ENCODE assay signal across 23 cellular contexts in the genomic region with DNA sequence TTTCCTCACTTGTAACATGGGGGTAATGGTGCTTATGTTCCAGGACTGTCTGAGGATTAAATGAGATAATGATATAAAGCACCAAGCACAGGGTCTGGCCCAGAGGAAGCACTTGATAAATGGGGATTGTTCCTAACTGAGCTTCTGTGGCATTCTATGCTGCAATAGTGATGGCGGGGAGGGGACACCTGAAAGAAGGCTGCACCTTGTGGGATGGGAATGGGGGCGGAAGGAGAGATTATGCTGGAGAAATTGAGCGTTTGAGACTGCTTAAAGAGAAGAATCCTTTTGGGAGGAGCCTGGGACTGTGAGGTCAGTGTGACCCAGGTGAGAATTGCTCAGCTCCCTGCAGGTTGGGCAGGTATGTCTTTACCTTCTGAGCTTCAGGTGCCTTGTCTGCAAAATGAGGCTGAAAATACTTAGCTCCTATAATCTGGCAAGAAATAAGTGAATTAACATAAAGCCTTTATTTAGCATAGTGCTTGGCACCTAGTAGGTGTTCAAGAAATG. TPM values are rescaled to one million over a fixed set of nuclear protein-coding genes. Genes with fewer than 3 reads are reported as not detected.
DNase-seq lines count a peak whose midpoint lies in the region; ATAC-seq, FAIRE-seq and TF ChIP-seq lines count a peak whose summit lies in the region.
"Had no signal": no experiment of that assay in that cellular context is flagged by ENCODE, and none has a peak within 500 bp of the region (broad histone marks: within the 10 kb centered on the region; RNA-seq: fewer than 3 reads in every experiment).

No MANE protein-coding gene starts in this region.

- H3K27me3 ChIP-seq in H1 (replicated peaks in 1 of 4; ENCODE audit: control insufficient read depth in 3 of 4, extremely low read depth in 1 of 4, insufficient read depth in 3 of 4, low read length in 3 of 4): no peaks in the 10 kb centered on the region

- H3K4me3 ChIP-seq in H1 (ENCODE audit: extremely low read depth in 1 of 4, insufficient read depth in 2 of 4, low read depth in 3 of 4, low read length in 4 of 4): no peak overlapping the region
- H3K4me3 ChIP-seq: PC-9 had no signal

- POLR2A ChIA-PET in H1 (lab: Charles Lee; ENCODE audit: partially characterized antibody): interaction anchor here (1.2 to 1.4 kb wide), 2 partner anchors 9 to 62 kb away, joined by 3 to 5 read pairs; no protein-coding TSS in a partner anchor

- H3K23me2 ChIP-seq in H1 (ENCODE audit: low read depth, low read length): no peaks in the 10 kb centered on the region

- H2BK5ac ChIP-seq in H1 (ENCODE audit: low read depth, low read length): no peak overlapping the region

- TF ChIP-seq EP300 in H1 (IDR thresholded peaks at IDR 0.05; ENCODE audit: borderline replicate concordance in 1 of 2, low read depth in 2 of 2, low read length in 2 of 2): no peak

- no peak overlapping the region for H2BK120ac ChIP-seq in H1 (replicated peaks; ENCODE audit: low read depth, low read length)

- H3K9ac ChIP-seq in H1 (replicated peaks in 1 of 4; ENCODE audit: extremely low read depth in 1 of 4, low read depth in 3 of 4, low read length in 3 of 4): no peak overlapping the region
- H3K9ac ChIP-seq: KMS-11, SK-N-SH had no signal

- no peak for TF ChIP-seq CTCF in H1 (IDR thresholded peaks at IDR 0.05; ENCODE audit: control extremely low read depth in 1 of 3, insufficient read depth in 1 of 3, low read depth in 1 of 3, low read length in 3 of 3)

- H3K4me1 ChIP-seq in H1 (replicated peaks in 1 of 4; ENCODE audit: control insufficient read depth in 3 of 4, insufficient read depth in 4 of 4, low read length in 3 of 4): 0 out of 7 replicates have a peak, but pooled peaks cover 0 to 5% (median 1%) of the 10 kb centered on the region in 4 experiments

- no peak overlapping the region for H3K27ac ChIP-seq in H1 (ENCODE audit: low read depth, low read length)
- H3K27ac ChIP-seq: 22Rv1, C4-2B, HL-60, KMS-11, PC-9 had no signal

- H3K14ac ChIP-seq in H1 (ENCODE audit: insufficient read length): no peak overlapping the region

- H3K4me2 ChIP-seq in H1 (ENCODE audit: insufficient read depth in 1 of 2, low read depth in 2 of 2, low read length in 2 of 2): no peak overlapping the region
- H3K4me2 ChIP-seq: KMS-11, PC-9, SK-N-SH had no signal

- H4K91ac ChIP-seq in H1 (replicated peaks; ENCODE audit: insufficient read length, low read length): no peak overlapping the region

- no peaks in the 10 kb centered on the region for H3K36me3 ChIP-seq in H1 (ENCODE audit: control insufficient read depth in 2 of 4, insufficient read depth in 4 of 4, low read length in 3 of 4)

- TF ChIP-seq POLR2A in H1 (IDR thresholded peaks at IDR 0.05; ENCODE audit: control extremely low read depth in 1 of 2, low read depth in 2 of 2, low read length in 2 of 2): no peak
- no peak for TF ChIP-seq POLR2A in GM18505 (IDR thresholded peaks at IDR 0.05; ENCODE audit: borderline replicate concordance, extremely low read depth, insufficient read depth, insufficient read length)

- no peak overlapping the region for H3K23ac ChIP-seq in H1 (ENCODE audit: insufficient read length)

- H4K5ac ChIP-seq in H1 (ENCODE audit: insufficient read length, low read depth, low read length): no peak overlapping the region

- peak; percentile 10 for DNase-seq in activated effector memory CD4-positive, alpha-beta T cell treated with anti-CD3 and anti-CD28 coated beads, Interleukin-2, amount 50 U/mL, for 16 hours
- DNase-seq in activated effector memory CD4-positive, alpha-beta T cell treated with Interleukin-2 at 50 U/mL for 16 hours: no peak
- DNase-seq in H1 (ENCODE audit: low read depth in 1 of 2, low spot score in 2 of 2): no peak
- DNase-seq in posterior vena cava (ENCODE audit: low spot score): peak; percentile 8
- no peak for DNase-seq in RKO (ENCODE audit: low spot score)
- DNase-seq in H4 (ENCODE audit: low spot score): no peak
- DNase-seq in DMS 273 treated with DMSO at 0.1 percent for 48 hours (lab: John Stamatoyannopoulos, UW): no peak
- DNase-seq: ACHN; Calu3; CD8-positive, alpha-beta memory T cell; GDM1; NCI-H1092 treated with DMSO at 0.1 percent for 48 hours; NCI-H2029; NCI-H226; NCI-H510A treated with DMSO at 0.1 percent for 48 hours; PC-9; SIG-M5; SK-N-SH had no signal

- no peaks in the 10 kb centered on the region for H3K79me2 ChIP-seq in H1 (ENCODE audit: control insufficient read depth in 1 of 2, insufficient read depth in 2 of 2, low read length in 2 of 2)

- FAIRE-seq in H1 (lab: Jason Lieb, UNC): no peak

- H3K4ac ChIP-seq in H1 (replicated peaks; ENCODE audit: insufficient read length, low read depth, low read length): no peak overlapping the region

- H2AK5ac ChIP-seq in H1 (ENCODE audit: low read depth, low read length): no peak overlapping the region

- no peak overlapping the region for H3K56ac ChIP-seq in H1 (replicated peaks; ENCODE audit: insufficient read length, low read depth, low read length)

- 72% methylated on average over 3 of the region's 3 CpGs; no CpG with 5 or more reads in 1 of the 2 experiments for WGBS in H1 (ENCODE audit: extremely low coverage in 1 of 2, insufficient coverage in 1 of 2, insufficient read length in 1 of 2, insufficient replicate concordance in 2 of 2, low coverage in 1 of 2, low lambda C conversion rate in 2 of 2, missing lambda C conversion rate in 1 of 2), 2 experiments

- no peaks in the 10 kb centered on the region for H4K20me1 ChIP-seq in H1 (replicated peaks in 1 of 2; ENCODE audit: control insufficient read depth in 1 of 2, insufficient read depth in 2 of 2, low read length in 2 of 2)

- no peak for TF ChIP-seq RAD21 in H1 (IDR thresholded peaks at IDR 0.05 in 1 of 2, conservative IDR thresholded peaks at IDR 0.05 in 1 of 2; ENCODE audit: low read depth in 2 of 2, low read length in 2 of 2)

- no peaks in the 10 kb centered on the region for H3K79me1 ChIP-seq in H1 (ENCODE audit: low read depth, low read length)

- peak overlapping the region; percentile 79; the same call in 1 of the 2 replicates for H2AFZ ChIP-seq in H1 (ENCODE audit: low read length)
- H2AFZ ChIP-seq: PC-9 had no signal

- no peak overlapping the region for H4K8ac ChIP-seq in H1 (ENCODE audit: extremely low read depth, insufficient read depth, low read length)

- intact Hi-C loops in posterior vena cava (cut with DNase I): no loop called here

- no peak overlapping the region for H3K18ac ChIP-seq in H1 (ENCODE audit: extremely low read depth, low read length)

- H3K9me3 ChIP-seq in H1 (ENCODE audit: insufficient read depth in 2 of 2, low read depth in 1 of 2, low read length in 1 of 2): no peaks in the 10 kb centered on the region
- H3K9me3 ChIP-seq: SK-N-SH had no signal

- no peak overlapping the region for H2BK12ac ChIP-seq in H1 (ENCODE audit: low read depth, low read length)

- ATAC-seq in GM18505 (IDR thresholded peaks at IDR 0.05; ENCODE audit: unreplicated experiment): no peak

- CTCF ChIA-PET in H1 (lab: Charles Lee; ENCODE audit: partially characterized antibody): interaction anchor here (0.6 to 17.5 kb wide), 12 partner anchors 9 to 95 kb away, joined by 3 to 275 read pairs (median 4); a partner anchor contains a TSS

- no peak overlapping the region for H2BK20ac ChIP-seq in H1 (ENCODE audit: low read length)

- H2BK15ac ChIP-seq in H1 (ENCODE audit: low read length): no peak overlapping the region

TF ChIP-seq in H1, 55 proteins besides CTCF, POLR2A, EP300 and RAD21 (continues in another document):
- TF ChIP-seq SUZ12 (IDR thresholded peaks at IDR 0.05; ENCODE audit: low read length): no peak
- no peak for TF ChIP-seq ZNF274 (IDR thresholded peaks at IDR 0.05; ENCODE audit: borderline replicate concordance, extremely low read depth, low read length)
- no peak for TF ChIP-seq CREB1 (IDR thresholded peaks at IDR 0.05)

RNA-seq across cellular contexts. Expression of a gene that starts 55.9 kb away (rescaled TPM):
- 98.4 and 103 TPM in 2 replicates for total RNA-seq in H1 (2021; fragmentation: NEBNext Ultra II Directional; extraction: Animal tissue kit (Norgen Biotek cat#: 25700))
- 35.5 and 35.6 TPM in 2 replicates for polyA plus RNA-seq in H1 (2011; rRNA removed)
- 50.7 TPM for polyA plus RNA-seq in H1 (2011; cell fraction: cytosol; rRNA removed)
- 62.1 TPM for polyA plus RNA-seq in H1 (2011; cell fraction: nucleus; rRNA removed)
- 84.7 to 113 TPM (median 86.9 TPM) in 4 replicates for polyA plus RNA-seq in H1 (2012, experiment 1 of 2)
- 26.2 TPM for polyA plus RNA-seq in H1 (2012, experiment 2 of 2)
- polyA plus RNA-seq in H1 (2013, experiment 1 of 2): 52.8 TPM
- 49.7 TPM for polyA plus RNA-seq in H1 (2013, experiment 2 of 2)
- polyA minus RNA-seq in H1 (2011; rRNA and poly(A)+ RNA removed): 72.5 and 80.6 TPM in 2 replicates
- 41.7 TPM for polyA minus RNA-seq in H1 (2011; cell fraction: cytosol; rRNA and poly(A)+ RNA removed)
- polyA minus RNA-seq in H1 (2011; cell fraction: nucleus; rRNA and poly(A)+ RNA removed): 115 TPM
- total RNA-seq in posterior vena cava: 10 to 100 TPM; 37.7 to 39.1 TPM
- total RNA-seq in H4 (2014; rRNA removed; shearing (Covaris generic)): 38.7 and 56.2 TPM in 2 replicates

Comparison
In these comparisons a context has a peak if more than half of its experiments do, and no peak if none do; other contexts are left out.
1. DNase-seq: peak in activated effector memory CD4-positive, alpha-beta T cell treated with anti-CD3 and anti-CD28 coated beads, Interleukin-2, amount 50 U/mL, for 16 hours (single experiment) and posterior vena cava (single experiment); none in activated effector memory CD4-positive, alpha-beta T cell treated with Interleukin-2 at 50 U/mL for 16 hours (single experiment), H1 (0 of 2), RKO (single experiment), H4 (single experiment) and DMS 273 treated with DMSO at 0.1 percent for 48 hours (single experiment).